14 cellular contexts compared by ENCODE assay signal in the genomic region with DNA sequence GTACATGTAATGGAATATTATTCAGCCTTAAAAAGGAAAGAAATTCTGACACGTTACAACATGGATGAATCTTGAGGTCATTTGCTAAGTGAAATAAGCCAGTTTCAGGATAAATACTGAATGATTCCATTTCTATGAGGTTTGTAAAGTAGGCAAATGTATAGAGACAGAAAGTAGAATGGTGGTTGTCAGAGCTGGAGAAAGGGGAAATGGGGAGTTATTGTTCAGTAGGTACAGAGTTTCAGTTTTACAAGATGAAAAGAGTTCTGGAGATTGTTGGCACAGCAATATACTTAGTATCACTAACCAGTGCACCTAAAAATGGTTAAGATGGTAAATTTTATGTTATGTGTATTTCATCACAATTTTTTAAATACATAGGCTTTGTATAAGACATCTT.
DNase-seq lines count a peak whose midpoint lies in the region; ATAC-seq, FAIRE-seq and TF ChIP-seq lines count a peak whose summit lies in the region.
"Had no signal": no experiment of that assay in that cellular context is flagged by ENCODE, and none has a peak within 500 bp of the region (broad histone marks: within the 10 kb centered on the region; RNA-seq: fewer than 3 reads in every experiment).

No MANE protein-coding gene starts in this region.

- DNase-seq in activated naive CD8-positive, alpha-beta T cell treated with anti-CD3 and anti-CD28 coated beads, Interleukin-2, amount 50 U/mL, for 24 hours = no peak
- no peak for DNase-seq in central memory CD4-positive, alpha-beta T cell
- no peak for DNase-seq in activated CD4-positive, CD25-positive, alpha-beta regulatory T cell treated with anti-CD3 and anti-CD28 coated beads, Interleukin-2, amount 50 U/mL, for 72 hours
- no peak for DNase-seq in pancreas
- DNase-seq: activated CD4-positive, CD25-positive, alpha-beta regulatory T cell; activated T-cell treated with anti-CD3 and anti-CD28 coated beads, Interleukin-2, amount 50 U/mL, for 48 hours; effector CD4-positive, alpha-beta T cell; mesendoderm; MG63; NCI-H2171; thyroid gland had no signal

- intact Hi-C loops in pancreas (cut with DNase I) = no loop called here

- no peak overlapping the region for H3K4me3 ChIP-seq in pancreas
- H3K4me3 ChIP-seq: MG63, thyroid gland had no signal

- peaks cover 0 to 16% (median 7%) of the 10 kb centered on the region in 3 donors for H3K36me3 ChIP-seq in pancreas

- FAIRE-seq in pancreas (lab: Jason Lieb, UNC) = no peak

- no peak overlapping the region for H3K27ac Mint-ChIP-seq in activated naive CD8-positive, alpha-beta T cell treated with anti-CD3 and anti-CD28 coated beads, Interleukin-2, amount 50 U/mL, for 24 hours

- WGBS in pancreas, 2 donors = 96 to 98% methylated on average over 1 of the region's 1 CpG

- H3K4me3 Mint-ChIP-seq in activated naive CD8-positive, alpha-beta T cell treated with anti-CD3 and anti-CD28 coated beads, Interleukin-2, amount 50 U/mL, for 24 hours = no peak overlapping the region

- peaks cover 34% of the 10 kb centered on the region for H3K4me1 Mint-ChIP-seq in activated naive CD8-positive, alpha-beta T cell treated with anti-CD3 and anti-CD28 coated beads, Interleukin-2, amount 50 U/mL, for 24 hours

- H3K9me3 ChIP-seq in pancreas = no peaks in the 10 kb centered on the region
- H3K9me3 ChIP-seq: MG63, thyroid gland had no signal

- peaks cover 56% of the 10 kb centered on the region for H3K36me3 Mint-ChIP-seq in activated naive CD8-positive, alpha-beta T cell treated with anti-CD3 and anti-CD28 coated beads, Interleukin-2, amount 50 U/mL, for 24 hours (ENCODE audit: low read depth)

- H3K4me1 ChIP-seq in pancreas = no peaks in the 10 kb centered on the region
- H3K4me1 ChIP-seq: thyroid gland had no signal

- no peaks in the 10 kb centered on the region for H3K27me3 Mint-ChIP-seq in activated naive CD8-positive, alpha-beta T cell treated with anti-CD3 and anti-CD28 coated beads, Interleukin-2, amount 50 U/mL, for 24 hours

- H3K9me3 Mint-ChIP-seq in activated naive CD8-positive, alpha-beta T cell treated with anti-CD3 and anti-CD28 coated beads, Interleukin-2, amount 50 U/mL, for 24 hours = no peaks in the 10 kb centered on the region

- H3K27ac ChIP-seq in pancreas = no peak overlapping the region
- H3K27ac ChIP-seq: thyroid gland had no signal

- ATAC-seq in GM18868 (IDR thresholded peaks at IDR 0.05; ENCODE audit: unreplicated experiment) (peak; percentile 85), GM21390 (IDR thresholded peaks at IDR 0.05; ENCODE audit: unreplicated experiment) (peak; percentile 70), HG03060 (IDR thresholded peaks at IDR 0.05; ENCODE audit: low read depth, unreplicated experiment) (peak; percentile 46), pancreas (no peak)
- ATAC-seq in activated naive CD8-positive, alpha-beta T cell treated with anti-CD3 and anti-CD28 coated beads, Interleukin-2, amount 50 U/mL, for 24 hours = peak; percentile 29

- TF ChIP-seq CTCF in pancreas (IDR thresholded peaks at IDR 0.05) = no peak

- H3K27me3 ChIP-seq in pancreas = no peaks in the 10 kb centered on the region
- H3K27me3 ChIP-seq: MG63, thyroid gland had no signal

Comparison
In these comparisons a context has a peak if more than half of its experiments do, and no peak if none do; other contexts are left out.
1. ATAC-seq: peak in GM18868 (single experiment), GM21390 (single experiment), HG03060 (single experiment) and activated naive CD8-positive, alpha-beta T cell treated with anti-CD3 and anti-CD28 coated beads, Interleukin-2, amount 50 U/mL, for 24 hours (single experiment); none in pancreas (0 of 4).